ENCODE assay signal across 1 cellular context in genomic region chr6:79277109-79277508, GRCh38.
TF ChIP-seq lines count a peak whose summit lies in the region.

No MANE protein-coding gene starts in this region.

TF ChIP-seq in GM23338, 12 proteins besides CTCF, POLR2A, EP300 and RAD21 (continued from another document):
- TF ChIP-seq ZNF462 (CRISPR knock-in tag; IDR thresholded peaks at IDR 0.05) (no peak), EZH2 (IDR thresholded peaks at IDR 0.05; ENCODE audit: low read depth, unreplicated experiment) (no peak), CREB1 (CRISPR knock-in tag; IDR thresholded peaks at IDR 0.05; ENCODE audit: low read depth) (no peak), STAT1 (IDR thresholded peaks at IDR 0.05; ENCODE audit: unreplicated experiment) (no peak), NANOG (IDR thresholded peaks at IDR 0.05; ENCODE audit: borderline replicate concordance) (no peak)
- TF ChIP-seq, protein P1, sequence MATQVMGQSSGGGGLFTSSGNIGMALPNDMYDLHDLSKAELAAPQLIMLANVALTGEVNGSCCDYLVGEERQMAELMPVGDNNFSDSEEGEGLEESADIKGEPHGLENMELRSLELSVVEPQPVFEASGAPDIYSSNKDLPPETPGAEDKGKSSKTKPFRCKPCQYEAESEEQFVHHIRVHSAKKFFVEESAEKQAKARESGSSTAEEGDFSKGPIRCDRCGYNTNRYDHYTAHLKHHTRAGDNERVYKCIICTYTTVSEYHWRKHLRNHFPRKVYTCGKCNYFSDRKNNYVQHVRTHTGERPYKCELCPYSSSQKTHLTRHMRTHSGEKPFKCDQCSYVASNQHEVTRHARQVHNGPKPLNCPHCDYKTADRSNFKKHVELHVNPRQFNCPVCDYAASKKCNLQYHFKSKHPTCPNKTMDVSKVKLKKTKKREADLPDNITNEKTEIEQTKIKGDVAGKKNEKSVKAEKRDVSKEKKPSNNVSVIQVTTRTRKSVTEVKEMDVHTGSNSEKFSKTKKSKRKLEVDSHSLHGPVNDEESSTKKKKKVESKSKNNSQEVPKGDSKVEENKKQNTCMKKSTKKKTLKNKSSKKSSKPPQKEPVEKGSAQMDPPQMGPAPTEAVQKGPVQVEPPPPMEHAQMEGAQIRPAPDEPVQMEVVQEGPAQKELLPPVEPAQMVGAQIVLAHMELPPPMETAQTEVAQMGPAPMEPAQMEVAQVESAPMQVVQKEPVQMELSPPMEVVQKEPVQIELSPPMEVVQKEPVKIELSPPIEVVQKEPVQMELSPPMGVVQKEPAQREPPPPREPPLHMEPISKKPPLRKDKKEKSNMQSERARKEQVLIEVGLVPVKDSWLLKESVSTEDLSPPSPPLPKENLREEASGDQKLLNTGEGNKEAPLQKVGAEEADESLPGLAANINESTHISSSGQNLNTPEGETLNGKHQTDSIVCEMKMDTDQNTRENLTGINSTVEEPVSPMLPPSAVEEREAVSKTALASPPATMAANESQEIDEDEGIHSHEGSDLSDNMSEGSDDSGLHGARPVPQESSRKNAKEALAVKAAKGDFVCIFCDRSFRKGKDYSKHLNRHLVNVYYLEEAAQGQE (IDR thresholded peaks at IDR 0.05; ENCODE audit: unreplicated experiment), result no peak
TF ChIP-seq in GM23338: peak in this region for 0.
